In the genomic region with DNA sequence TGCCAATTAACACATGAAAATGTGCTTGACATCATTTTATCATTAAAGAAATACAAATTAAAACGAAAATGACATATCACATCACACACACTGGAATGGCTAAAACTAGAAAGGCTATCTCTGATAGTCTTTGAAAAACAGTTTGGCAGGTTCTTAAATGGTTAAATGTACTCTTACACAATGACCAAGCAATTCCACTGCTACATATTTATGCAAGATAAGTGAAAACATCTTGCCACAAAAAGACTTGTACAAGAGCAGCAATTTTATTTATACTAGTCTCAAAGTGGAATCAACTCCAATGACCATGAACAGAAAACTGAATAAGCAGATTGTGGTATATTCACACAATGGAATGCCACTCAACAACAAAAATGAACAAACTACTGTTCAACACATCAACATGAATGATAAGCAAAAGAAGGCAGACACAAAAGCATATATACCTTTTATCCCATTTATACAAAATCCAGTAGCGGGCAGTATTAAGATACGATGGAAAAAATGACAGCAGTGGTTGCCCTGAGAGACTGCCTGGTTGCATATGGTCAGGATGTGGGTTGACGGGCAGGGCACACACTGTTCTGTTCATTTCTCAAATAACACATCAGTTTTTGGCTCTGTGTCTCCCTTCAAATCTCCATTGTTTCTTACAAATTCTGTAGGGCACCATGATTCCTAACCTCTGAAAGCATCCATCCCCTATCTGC, we compare ENCODE assay signal across 8 cellular contexts. TPM values are rescaled to one million over a fixed set of nuclear protein-coding genes. Genes with fewer than 3 reads are reported as not detected.
DNase-seq lines count a peak whose midpoint lies in the region; ATAC-seq and TF ChIP-seq lines count a peak whose summit lies in the region.

No MANE protein-coding gene starts in this region.

- H3K4me3 ChIP-seq in left lung: no peak overlapping the region

- intact Hi-C loops in left lung (cut with DNase I): no loop called here

- ATAC-seq in GM18868 (IDR thresholded peaks at IDR 0.05; ENCODE audit: unreplicated experiment) (peak; percentile 66), HG03280 (IDR thresholded peaks at IDR 0.05; ENCODE audit: unreplicated experiment) (peak; percentile 63), left lung (peak; percentile 70)
- ATAC-seq in activated T-cell treated with anti-CD3 and anti-CD28 coated beads, Interleukin-2, amount 50 U/mL, for 72 hours (replicated peaks in 1 of 2): peak; percentile 87 to 90

- peaks cover 2 to 5% of the 10 kb centered on the region in 2 donors for H3K9me3 Mint-ChIP-seq in activated T-cell treated with anti-CD3 and anti-CD28 coated beads, Interleukin-2, amount 50 U/mL, for 72 hours

- peak overlapping the region; percentile 19 to 49 for H3K4me3 Mint-ChIP-seq in activated T-cell treated with anti-CD3 and anti-CD28 coated beads, Interleukin-2, amount 50 U/mL, for 72 hours

- H3K27ac Mint-ChIP-seq in activated T-cell treated with anti-CD3 and anti-CD28 coated beads, Interleukin-2, amount 50 U/mL, for 72 hours: peak overlapping the region; percentile 74

- peaks cover 0 to 44% of the 10 kb centered on the region in 2 donors for H3K36me3 ChIP-seq in left lung

- peak overlapping the region; percentile 10 to 59 for H3K27ac ChIP-seq in left lung

- no peaks in the 10 kb centered on the region for H3K27me3 ChIP-seq in left lung

- H3K4me1 Mint-ChIP-seq in activated T-cell treated with anti-CD3 and anti-CD28 coated beads, Interleukin-2, amount 50 U/mL, for 72 hours (ENCODE audit: low read depth): peaks cover 51% of the 10 kb centered on the region

- TF ChIP-seq CTCF in left lung (IDR thresholded peaks at IDR 0.05): no peak

- no peaks in the 10 kb centered on the region for H3K9me3 ChIP-seq in left lung

- peak; percentile 46 to 60 for DNase-seq in activated T-cell treated with anti-CD3 and anti-CD28 coated beads, Interleukin-2, amount 50 U/mL, for 72 hours
- DNase-seq in left lung (no peak), retina (no peak), ecto neural progenitor cell (ENCODE audit: low spot score) (no peak), NCI-H2196 treated with DMSO at 0.1 percent for 48 hours (lab: John Stamatoyannopoulos, UW; ENCODE audit: unreplicated experiment) (no peak), SHP77 treated with DMSO at 0.1 percent for 48 hours (lab: John Stamatoyannopoulos, UW) (no peak)

- no peaks in the 10 kb centered on the region for H3K27me3 Mint-ChIP-seq in activated T-cell treated with anti-CD3 and anti-CD28 coated beads, Interleukin-2, amount 50 U/mL, for 72 hours (ENCODE audit: low read depth)

- peaks cover 16 to 42% of the 10 kb centered on the region in 2 donors for H3K36me3 Mint-ChIP-seq in activated T-cell treated with anti-CD3 and anti-CD28 coated beads, Interleukin-2, amount 50 U/mL, for 72 hours (ENCODE audit: insufficient read depth in 2 of 2)

- H3K4me1 ChIP-seq in left lung: peaks cover 17 to 52% of the 10 kb centered on the region in 2 donors

RNA-seq across cellular contexts. Expression of a gene that starts 25.3 kb away (rescaled TPM):
- 100 to 1,000 TPM; 156 to 217 TPM for total RNA-seq in activated T-cell treated with anti-CD3 and anti-CD28 coated beads, Interleukin-2, amount 50 U/mL, for 72 hours
- total RNA-seq in left lung: 100 to 1,000 TPM; 101 to 134 TPM

Comparison
In these comparisons a context has a peak if more than half of its experiments do, and no peak if none do; other contexts are left out.
1. DNase-seq: peak in activated T-cell treated with anti-CD3 and anti-CD28 coated beads, Interleukin-2, amount 50 U/mL, for 72 hours (2 of 2); none in left lung (0 of 2), retina (single experiment), ecto neural progenitor cell (single experiment), NCI-H2196 treated with DMSO at 0.1 percent for 48 hours (single experiment) and SHP77 treated with DMSO at 0.1 percent for 48 hours (single experiment).
2. Peak in every context shown above with its lines, with median percentiles within 50 percentile points of each other: ATAC-seq.